In genomic region chr20:61244213-61244612, GRCh38 we compare ENCODE assay signal across 36 cellular contexts. TPM values are rescaled to one million over a fixed set of nuclear protein-coding genes. Genes with fewer than 3 reads are reported as not detected.
"Had no signal": no experiment of that assay in that cellular context is flagged by ENCODE, and none has a peak within 500 bp of the region (broad histone marks: within the 10 kb centered on the region; RNA-seq: fewer than 3 reads in every experiment).

No MANE protein-coding gene starts in this region.

- H3K9me3 ChIP-seq: adrenal gland had no signal

- ATAC-seq: activated naive CD4-positive, alpha-beta T cell treated with anti-CD3 and anti-CD28 coated beads, Interleukin-2, amount 50 U/mL, for 72 hours; activated naive CD8-positive, alpha-beta T cell treated with anti-CD3 and anti-CD28 coated beads, Interleukin-2, amount 50 U/mL, for 24 hours; activated T-cell treated with anti-CD3 and anti-CD28 coated beads, Interleukin-2, amount 50 U/mL, for 4 hours; activated T-cell treated with anti-CD3 and anti-CD28 coated beads, Interleukin-2, amount 50 U/mL, for 72 hours; activated T-helper 17 cell treated with anti-CD3 and anti-CD28 coated beads, Interleukin-2, amount 50 U/mL, for 72 hours; body of pancreas had no signal

- H3K36me3 ChIP-seq: adrenal gland, ascending aorta, brain microvascular endothelial cell, breast epithelium, cardiac muscle cell had no signal

- H3K4me1 ChIP-seq: adrenal gland, ascending aorta, body of pancreas, breast epithelium had no signal

- H3K4me3 ChIP-seq: adrenal gland, ascending aorta, body of pancreas, breast epithelium, cardiac muscle cell had no signal

- DNase-seq: activated effector memory CD4-positive, alpha-beta T cell treated with anti-CD3 and anti-CD28 coated beads, Interleukin-2, amount 50 U/mL, for 16 hours; activated effector memory CD4-positive, alpha-beta T cell treated with Interleukin-2 at 50 U/mL for 16 hours; activated gamma-delta T cell; activated gamma-delta T cell treated with Interleukin-2 at 50 U/mL for 16 hours; activated naive CD4-positive, alpha-beta T cell; activated naive CD4-positive, alpha-beta T cell treated with anti-CD3 and anti-CD28 coated beads for 36 hours; activated naive CD4-positive, alpha-beta T cell treated with anti-CD3 and anti-CD28 coated beads, Interleukin-2, amount 10 ng/mL, durations not matched to agents 7 days and 5 days; activated naive CD4-positive, alpha-beta T cell treated with anti-CD3 and anti-CD28 coated beads, Interleukin-2, amount 50 U/mL, for 16 hours; activated naive CD4-positive, alpha-beta T cell treated with Interleukin-2 at 50 U/mL for 16 hours; activated naive CD8-positive, alpha-beta T cell treated with anti-CD3 and anti-CD28 coated beads for 36 hours; activated naive CD8-positive, alpha-beta T cell treated with anti-CD3 and anti-CD28 coated beads, Interleukin-2, amount 10 ng/mL, durations not matched to agents 7 days and 5 days; activated naive CD8-positive, alpha-beta T cell treated with anti-CD3 and anti-CD28 coated beads, Interleukin-2, amount 50 U/mL, for 24 hours; activated T-cell treated with anti-CD3 and anti-CD28 coated beads, Interleukin-2, amount 50 U/mL, for 24 hours; activated T-cell treated with anti-CD3 and anti-CD28 coated beads, Interleukin-2, amount 50 U/mL, for 4 hours; activated T-cell treated with anti-CD3 and anti-CD28 coated beads, Interleukin-2, amount 50 U/mL, for 48 hours; activated T-cell treated with anti-CD3 and anti-CD28 coated beads, Interleukin-2, amount 50 U/mL, for 72 hours; adrenal gland; amniotic stem cell; amygdala; anterior cingulate cortex; aorta; body of pancreas; brain microvascular endothelial cell; caudate nucleus; central memory CD4-positive, alpha-beta T cell; cerebellar nuclear complex had no signal

- H3K27me3 ChIP-seq: adrenal gland, ascending aorta, body of pancreas had no signal

- H3K27ac ChIP-seq: adrenal gland, ascending aorta, body of pancreas, brain microvascular endothelial cell, breast epithelium, cardiac muscle cell had no signal

- FAIRE-seq: astrocyte, bronchial epithelial cell had no signal

RNA-seq across cellular contexts. Expression of gene CDH4, which starts 7.8 kb away (rescaled TPM):
- total RNA-seq: activated T-helper 1 cell treated with anti-CD3 and anti-CD28 coated beads, Interleukin-12 subunit alpha, Interleukin-12 subunit beta, Interleukin-2, Interleukin-4 antibody, amounts not matched to agents 30 ng/mL and 10 ng/mL and 1 ng/mL, durations not matched to agents 14 hours and 24 hours and 36 hours; activated T-helper 2 cell treated with anti-CD3 and anti-CD28 coated beads, Interferon-gamma antibody, Interleukin-2, Interleukin-4, amounts not matched to agents 10 μg/mL and 5 μg/mL and 100 μg/mL, durations not matched to agents 14 hours and 24 hours and 36 hours; ascending aorta; cardiac septum had no signal
